1 cellular context compared by ENCODE assay signal in genomic region chr7:151083824-151084160, GRCh38.
TF ChIP-seq lines count a peak whose summit lies in the region.

No MANE protein-coding gene starts in this region.

TF ChIP-seq in K562, 482 proteins besides CTCF, POLR2A, EP300 and RAD21 (continued from another document and continues in another):
- no peak for TF ChIP-seq UBTF (IDR thresholded peaks at IDR 0.05; ENCODE audit: borderline replicate concordance in 1 of 2, low read depth in 2 of 2, low read length in 2 of 2)
- no peak for TF ChIP-seq SIN3A (IDR thresholded peaks at IDR 0.05; ENCODE audit: borderline replicate concordance in 2 of 2, control insufficient read depth in 1 of 2, low read depth in 2 of 2, low read length in 2 of 2)
- TF ChIP-seq ETS1 (conservative IDR thresholded peaks at IDR 0.05; ENCODE audit: control insufficient read depth, low read depth, low read length): no peak
- TF ChIP-seq USF2 (CRISPR knock-in tag; IDR thresholded peaks at IDR 0.05): no peak
- no peak for TF ChIP-seq ZNF311 (CRISPR knock-in tag; IDR thresholded peaks at IDR 0.05)
- TF ChIP-seq POLR3G (IDR thresholded peaks at IDR 0.05; ENCODE audit: extremely low read depth, insufficient read length, insufficient replicate concordance): no peak
- TF ChIP-seq ZNF212 (CRISPR knock-in tag; IDR thresholded peaks at IDR 0.05): no peak
- TF ChIP-seq RERE (CRISPR knock-in tag; IDR thresholded peaks at IDR 0.05; ENCODE audit: borderline replicate concordance): no peak
- TF ChIP-seq MCM3 (IDR thresholded peaks at IDR 0.05): no peak
- TF ChIP-seq ZNF12 (CRISPR knock-in tag; IDR thresholded peaks at IDR 0.05): 0 out of 2 replicates have a peak, but pooled peaks have one; percentile 56
- peak; percentile 96 for TF ChIP-seq SREBF2 (CRISPR knock-in tag; IDR thresholded peaks at IDR 0.05)
- no peak for TF ChIP-seq KDM2B (CRISPR knock-in tag; IDR thresholded peaks at IDR 0.05)
- 0 out of 2 replicates have a peak, but pooled peaks have one; percentile 2 for TF ChIP-seq HDAC2 (IDR thresholded peaks at IDR 0.05)
- no peak for TF ChIP-seq PPARD (CRISPR knock-in tag; IDR thresholded peaks at IDR 0.05)
- no peak for TF ChIP-seq U2AF1 (optimal IDR thresholded peaks at IDR 0.05; ENCODE audit: low read depth, low read length)
- TF ChIP-seq STAG1 (CRISPR knock-in tag; IDR thresholded peaks at IDR 0.05; ENCODE audit: borderline replicate concordance): no peak
- no peak for TF ChIP-seq FOXJ3 (CRISPR knock-in tag; IDR thresholded peaks at IDR 0.05)
- TF ChIP-seq CTBP1 (IDR thresholded peaks at IDR 0.05; ENCODE audit: borderline replicate concordance): no peak
- TF ChIP-seq ARID3B (CRISPR knock-in tag; IDR thresholded peaks at IDR 0.05; ENCODE audit: borderline replicate concordance): no peak
- no peak for TF ChIP-seq LCOR (CRISPR knock-in tag; IDR thresholded peaks at IDR 0.05)
- TF ChIP-seq ELK3 (CRISPR knock-in tag; IDR thresholded peaks at IDR 0.05): no peak
- TF ChIP-seq SP1 (CRISPR knock-in tag; IDR thresholded peaks at IDR 0.05): no peak; the same call in 1 of the 2 replicates
- no peak for TF ChIP-seq RBM17 (IDR thresholded peaks at IDR 0.05; ENCODE audit: borderline replicate concordance, low read depth, low read length)
- no peak for TF ChIP-seq ARID3A (IDR thresholded peaks at IDR 0.05; ENCODE audit: borderline replicate concordance, low read depth, low read length)
- TF ChIP-seq SFPQ (IDR thresholded peaks at IDR 0.05; ENCODE audit: low read depth, low read length): no peak
- TF ChIP-seq ATF6 (CRISPR knock-in tag; IDR thresholded peaks at IDR 0.05): peak; percentile 79
- no peak for TF ChIP-seq CREBBP (IDR thresholded peaks at IDR 0.05; ENCODE audit: low read depth, low read length)
- TF ChIP-seq ZBTB2 (IDR thresholded peaks at IDR 0.05): no peak
